Comparison of ENCODE assay signal across 8 cellular contexts in genomic region chr11:65095427-65095826, GRCh38. TPM values are rescaled to one million over a fixed set of nuclear protein-coding genes. Genes with fewer than 3 reads are reported as not detected.
DNase-seq lines count a peak whose midpoint lies in the region; ATAC-seq, FAIRE-seq and TF ChIP-seq lines count a peak whose summit lies in the region.

No MANE protein-coding gene starts in this region.

- H3K4me3 ChIP-seq in GM23248 = peak overlapping the region; percentile 93
- H3K4me3 ChIP-seq in WERI-Rb-1 (ENCODE audit: low read depth, low read length) = no peak overlapping the region
- H3K4me3 ChIP-seq in fibroblast of pulmonary artery (replicated peaks; ENCODE audit: low read depth, low read length) = peak overlapping the region; percentile 69
- peak overlapping the region in 3 of 4 donors; percentile 84 to 97 (median 93) for H3K4me3 ChIP-seq in sigmoid colon

- H3K27ac ChIP-seq in GM23248 = no peak overlapping the region
- peak overlapping the region; percentile 92; the same call in 1 of the 2 replicates for H3K27ac ChIP-seq in WERI-Rb-1
- H3K27ac ChIP-seq in sigmoid colon = peak overlapping the region; percentile 90 to 95 (median 93)

- DNase-seq in GM23248 = no peak
- DNase-seq in WERI-Rb-1 = no peak
- no peak for DNase-seq in fibroblast of pulmonary artery (ENCODE audit: low read depth)
- DNase-seq in sigmoid colon = no peak
- no peak for DNase-seq in stimulated activated CD4-positive, alpha-beta T cell treated with anti-CD3 and anti-CD28 coated beads, Interleukin-15, amount 100 ng/mL, for 24 hours
- DNase-seq in NCI-H187 (lab: John Stamatoyannopoulos, UW) = no peak
- DNase-seq in frontal cortex (ENCODE audit: low spot score in 2 of 2) = no peak

- no peaks in the 10 kb centered on the region for H3K9me3 ChIP-seq in GM23248 (ENCODE audit: low read depth)
- H3K9me3 ChIP-seq in WERI-Rb-1 (ENCODE audit: severe bottlenecking) = no peaks in the 10 kb centered on the region
- no peaks in the 10 kb centered on the region for H3K9me3 ChIP-seq in sigmoid colon

- H3K9ac ChIP-seq in GM23248 = peak overlapping the region; percentile 97

- H3F3A ChIP-seq in GM23248 (ENCODE audit: insufficient read depth) = peaks cover 11% of the 10 kb centered on the region; the same call in 1 of the 2 replicates

- ATAC-seq in HG03439 (IDR thresholded peaks at IDR 0.05; ENCODE audit: unreplicated experiment) = no peak

- H3K27me3 ChIP-seq in GM23248 (replicated peaks; ENCODE audit: insufficient read depth) = no peaks in the 10 kb centered on the region
- H3K27me3 ChIP-seq in WERI-Rb-1 (ENCODE audit: insufficient read depth, low read depth, severe bottlenecking) = no peaks in the 10 kb centered on the region
- H3K27me3 ChIP-seq in sigmoid colon = no peaks in the 10 kb centered on the region

- H3K36me3 ChIP-seq in GM23248 (ENCODE audit: low read depth) (0 out of 2 replicates have a peak, but pooled peaks cover 4% of the 10 kb centered on the region), WERI-Rb-1 (peaks cover 15% of the 10 kb centered on the region), sigmoid colon (peaks cover 0 to 12% (median 1%) of the 10 kb centered on the region in 4 donors)

- H3K4me2 ChIP-seq in GM23248 (ENCODE audit: unreplicated experiment) = peak overlapping the region; percentile 75

- H4K20me1 ChIP-seq in GM23248 (ENCODE audit: insufficient read depth) = no peaks in the 10 kb centered on the region

- no peak for TF ChIP-seq POLR2A in sigmoid colon (IDR thresholded peaks at IDR 0.05)

- H2AFZ ChIP-seq in GM23248 = peak overlapping the region; percentile 98

- no peaks in the 10 kb centered on the region for H3K9me2 ChIP-seq in GM23248 (ENCODE audit: insufficient read depth)

- in situ Hi-C loops in GM23248 (cut with MboI) = no loop called here

- H3K4me1 ChIP-seq in GM23248 (ENCODE audit: insufficient read depth) (peaks cover 7% of the 10 kb centered on the region; the same call in 1 of the 2 replicates), sigmoid colon (peaks cover 0 to 16% (median 13%) of the 10 kb centered on the region in 4 donors)

- WGBS in GM23248 (ENCODE audit: low coverage in 1 of 2, low lambda C conversion rate in 2 of 2, missing lambda C conversion rate in 2 of 2), 2 experiments = 81 to 83% methylated on average over 14 to 22 of the region's 22 CpGs
- WGBS in sigmoid colon, 2 donors = 81 to 87% methylated on average over 22 of the region's 22 CpGs

- TF ChIP-seq EP300 in sigmoid colon (IDR thresholded peaks at IDR 0.05) = no peak

- H3K79me2 ChIP-seq in GM23248 (ENCODE audit: insufficient read depth) = peaks cover 40% of the 10 kb centered on the region

- intact Hi-C loops in sigmoid colon (cut with DNase I) = loop anchor here (5.0 kb wide), 1 partner anchor 83 kb away; the partner anchor contains the start of gene ARL2

- FAIRE-seq in frontal cortex (lab: Jason Lieb, UNC) = no peak

- TF ChIP-seq CTCF in WERI-Rb-1 (IDR thresholded peaks at IDR 0.05; ENCODE audit: low read depth, low read length) = no peak
- no peak for TF ChIP-seq CTCF in fibroblast of pulmonary artery (IDR thresholded peaks at IDR 0.05; ENCODE audit: low read length, missing control alignments)
- TF ChIP-seq CTCF in sigmoid colon (IDR thresholded peaks at IDR 0.05) = no peak

RNA-seq across cellular contexts. Expression of gene VPS51, which starts 0.6 kb away (rescaled TPM):
- total RNA-seq in GM23248 (2014; rRNA removed; shearing (Covaris generic)) = 285 and 339 TPM in 2 replicates
- polyA plus RNA-seq in GM23248 (2016; fragmentation: Nextera tagmentation; extraction: Ambion mirVana) (30.7 and 37.1 TPM in 2 replicates), sigmoid colon (100 to 1,000 TPM in 2 of 3 donors, 10 to 100 TPM in 1; 86.2 to 180 (median 108) TPM)
- total RNA-seq in sigmoid colon (100 to 1,000 TPM; 211 to 752 (median 281) TPM), frontal cortex (229 TPM)

RNA-seq across cellular contexts. Expression of gene ZFPL1, which starts 11.4 kb away (rescaled TPM):
- total RNA-seq in GM23248 (2014; rRNA removed; shearing (Covaris generic)) = 55.2 and 66.8 TPM in 2 replicates
- polyA plus RNA-seq in GM23248 (2016; fragmentation: Nextera tagmentation; extraction: Ambion mirVana) (62.8 and 64.9 TPM in 2 replicates), sigmoid colon (10 to 100 TPM; 48.6 to 61.5 (median 52.9) TPM)
- total RNA-seq in sigmoid colon (10 to 100 TPM; 26.1 to 38.8 (median 36.9) TPM), frontal cortex (11.8 TPM)

RNA-seq across cellular contexts. Expression of gene CDCA5, which starts 11.6 kb away (rescaled TPM):
- 16.8 and 17.5 TPM in 2 replicates for total RNA-seq in GM23248 (2014; rRNA removed; shearing (Covaris generic))
- 11.9 and 12.4 TPM in 2 replicates for polyA plus RNA-seq in GM23248 (2016; fragmentation: Nextera tagmentation; extraction: Ambion mirVana)
- 1 to 10 TPM in 2 of 4 donors, under 1 TPM in 1, not detected in 1; 0.33 to 7.5 (median 3.3) TPM for total RNA-seq in sigmoid colon
- polyA plus RNA-seq in sigmoid colon = 10 to 100 TPM in 1 of 3 donors, 1 to 10 TPM in 2; 1.2 to 21.5 (median 6.0) TPM
- total RNA-seq in frontal cortex = 1.6 TPM

RNA-seq across cellular contexts. Expression of gene TM7SF2, which starts 16.2 kb away (rescaled TPM):
- total RNA-seq in GM23248 (2014; rRNA removed; shearing (Covaris generic)) = 0.65 and 0.89 TPM in 2 replicates
- 2.5 and 2.6 TPM in 2 replicates for polyA plus RNA-seq in GM23248 (2016; fragmentation: Nextera tagmentation; extraction: Ambion mirVana)
- total RNA-seq in sigmoid colon = 10 to 100 TPM; 15.6 to 20.3 (median 17.5) TPM
- 10 to 100 TPM in 2 of 3 donors, 1 to 10 TPM in 1; 3.6 to 43.2 (median 10.2) TPM for polyA plus RNA-seq in sigmoid colon
- 54.6 TPM for total RNA-seq in frontal cortex

RNA-seq across cellular contexts. Expression of gene ZNHIT2, which starts 22.1 kb away (rescaled TPM):
- total RNA-seq in GM23248 (2014; rRNA removed; shearing (Covaris generic)) = 12.3 and 13.2 TPM in 2 replicates
- polyA plus RNA-seq in GM23248 (2016; fragmentation: Nextera tagmentation; extraction: Ambion mirVana) (15.5 and 15.6 TPM in 2 replicates), sigmoid colon (10 to 100 TPM in 1 of 3 donors, 1 to 10 TPM in 2; 8.3 to 12.7 (median 9.6) TPM)
- total RNA-seq in sigmoid colon (10 to 100 TPM; 13.6 to 16.3 (median 15.0) TPM), frontal cortex (6.1 TPM)
